In genomic region chr11:132024587-132025295, GRCh38 we compare ENCODE assay signal across 12 cellular contexts.
DNase-seq lines count a peak whose midpoint lies in the region; ATAC-seq and TF ChIP-seq lines count a peak whose summit lies in the region.
"Had no signal": no experiment of that assay in that cellular context is flagged by ENCODE, and none has a peak within 500 bp of the region (broad histone marks: within the 10 kb centered on the region; RNA-seq: fewer than 3 reads in every experiment).

No MANE protein-coding gene starts in this region.

- no peak for TF ChIP-seq CTCF in right atrium auricular region (IDR thresholded peaks at IDR 0.05)
- no peak for TF ChIP-seq CTCF in left ventricle myocardium inferior (IDR thresholded peaks at IDR 0.05; ENCODE audit: borderline replicate concordance)

- intact Hi-C loops in left ventricle myocardium inferior (cut with micrococcal nuclease): loop anchor here (10.0 kb wide), 2 partner anchors 100 to 160 kb away; no protein-coding TSS in a partner anchor

- H3K4me3 ChIP-seq in right atrium auricular region (no peak overlapping the region), left ventricle myocardium inferior (no peak overlapping the region)
- H3K4me3 ChIP-seq: HAP-1 had no signal

- H3K4me1 ChIP-seq in right atrium auricular region (peaks cover 0 to 49% of the 10 kb centered on the region in 2 donors), left ventricle myocardium inferior (peaks cover 7% of the 10 kb centered on the region)
- H3K4me1 ChIP-seq: HAP-1 had no signal

- H3K27ac ChIP-seq in right atrium auricular region (peak overlapping the region; percentile 37 to 60), left ventricle myocardium inferior (replicated peaks) (no peak overlapping the region)
- H3K27ac ChIP-seq: neutrophil had no signal

- H3K9me3 ChIP-seq in right atrium auricular region (peaks cover 0 to 6% of the 10 kb centered on the region in 2 donors), left ventricle myocardium inferior (replicated peaks) (peaks cover 6% of the 10 kb centered on the region)
- H3K9me3 ChIP-seq: HAP-1, neutrophil had no signal

- no peaks in the 10 kb centered on the region for H3K36me3 ChIP-seq in right atrium auricular region
- H3K36me3 ChIP-seq in left ventricle myocardium inferior: no peaks in the 10 kb centered on the region
- H3K36me3 ChIP-seq: HAP-1, neutrophil had no signal

- H3K27me3 ChIP-seq in right atrium auricular region (no peaks in the 10 kb centered on the region), left ventricle myocardium inferior (ENCODE audit: low read depth) (no peaks in the 10 kb centered on the region)
- H3K27me3 ChIP-seq: neutrophil had no signal

- DNase-seq in right atrium auricular region (ENCODE audit: low spot score): no peak
- no peak for DNase-seq in left ventricle myocardium inferior
- peak; percentile 95 for DNase-seq in LHCN-M2 (ENCODE audit: low read depth)
- peak; percentile 59 for DNase-seq in fibroblast of gingiva (ENCODE audit: low read depth)
- no peak for DNase-seq in hypothalamus (lab: John Stamatoyannopoulos, UW)
- no peak for DNase-seq in activated naive CD4-positive, alpha-beta T cell (lab: John Stamatoyannopoulos, UW)
- no peak for DNase-seq in NCI-H146 treated with DMSO at 0.1 percent for 48 hours (lab: John Stamatoyannopoulos, UW; ENCODE audit: unreplicated experiment)
- DNase-seq: 8988T; NK-92 treated with Interleukin-12 subunit alpha and Interleukin-12 subunit beta, amount 100 ng/mL, for 24 hours had no signal

- ATAC-seq in HG03196 (IDR thresholded peaks at IDR 0.05; ENCODE audit: unreplicated experiment): no peak

Comparison
In these comparisons a context has a peak if more than half of its experiments do, and no peak if none do; other contexts are left out.
1. DNase-seq: peak in LHCN-M2 (single experiment) and fibroblast of gingiva (single experiment); none in right atrium auricular region (single experiment), left ventricle myocardium inferior (single experiment), hypothalamus (0 of 51), activated naive CD4-positive, alpha-beta T cell (0 of 4) and NCI-H146 treated with DMSO at 0.1 percent for 48 hours (single experiment).